Comparison of ENCODE assay signal across 9 cellular contexts in genomic region chr1:10793129-10793651, GRCh38. TPM values are rescaled to one million over a fixed set of nuclear protein-coding genes. Genes with fewer than 3 reads are reported as not detected.
DNase-seq lines count a peak whose midpoint lies in the region; ATAC-seq, FAIRE-seq and TF ChIP-seq lines count a peak whose summit lies in the region.
"Had no signal": no experiment of that assay in that cellular context is flagged by ENCODE, and none has a peak within 500 bp of the region (broad histone marks: within the 10 kb centered on the region; RNA-seq: fewer than 3 reads in every experiment).

No MANE protein-coding gene starts in this region.

- H3K27ac ChIP-seq in HepG2 (ENCODE audit: extremely low read length, insufficient read depth, low read length) (no peak overlapping the region), right lobe of liver (no peak overlapping the region), lower lobe of right lung (peak overlapping the region; percentile 74)

- TF ChIP-seq RAD21 in HepG2 (CRISPR knock-in tag; IDR thresholded peaks at IDR 0.05): no peak

- H3K4me1 ChIP-seq in HepG2 (ENCODE audit: insufficient read depth, low read length) (peaks cover 21% of the 10 kb centered on the region), right lobe of liver (peaks cover 0 to 18% (median 6%) of the 10 kb centered on the region in 4 donors), lower lobe of right lung (peaks cover 33% of the 10 kb centered on the region)

- H3K27ac Mint-ChIP-seq in activated T-helper 1 cell treated with anti-CD3 and anti-CD28 coated beads, Interleukin-12 subunit alpha, Interleukin-12 subunit beta, Interleukin-2, Interleukin-4 antibody, amounts not matched to agents 30 ng/mL and 10 ng/mL and 1 ng/mL, durations not matched to agents 14 hours and 24 hours and 36 hours: peak overlapping the region; percentile 57

- H3K4me1 Mint-ChIP-seq in activated T-helper 1 cell treated with anti-CD3 and anti-CD28 coated beads, Interleukin-12 subunit alpha, Interleukin-12 subunit beta, Interleukin-2, Interleukin-4 antibody, amounts not matched to agents 30 ng/mL and 10 ng/mL and 1 ng/mL, durations not matched to agents 14 hours and 24 hours and 36 hours (ENCODE audit: low read depth): peaks cover 5% of the 10 kb centered on the region

- ATAC-seq in HepG2 (no peak), right lobe of liver (no peak), lower lobe of right lung (no peak), GM18498 (IDR thresholded peaks at IDR 0.05; ENCODE audit: unreplicated experiment) (no peak), HG02970 (IDR thresholded peaks at IDR 0.05; ENCODE audit: low FRiP score, unreplicated experiment) (no peak)

- H3K4me2 ChIP-seq in HepG2 (ENCODE audit: low read depth, low read length): 0 out of 2 replicates have a peak overlapping the region, but pooled peaks have one; percentile 57

- no peak for TF ChIP-seq POLR2A in HepG2 (IDR thresholded peaks at IDR 0.05; ENCODE audit: insufficient read depth in 1 of 2, low read depth in 2 of 2, low read length in 2 of 2)
- TF ChIP-seq POLR2A in right lobe of liver (IDR thresholded peaks at IDR 0.05): no peak

- H3K36me3 ChIP-seq in HepG2 (replicated peaks in 1 of 2; ENCODE audit: control insufficient read depth in 1 of 2, insufficient read depth in 2 of 2, low read length in 2 of 2) (no peaks in the 10 kb centered on the region), right lobe of liver (no peaks in the 10 kb centered on the region), lower lobe of right lung (no peaks in the 10 kb centered on the region)

- H3K4me3 ChIP-seq in HepG2 (replicated peaks in 1 of 3; ENCODE audit: insufficient read depth in 1 of 3, low read depth in 2 of 3, low read length in 3 of 3): no peak overlapping the region
- H3K4me3 ChIP-seq in right lobe of liver: no peak overlapping the region
- peak overlapping the region; percentile 68 for H3K4me3 ChIP-seq in lower lobe of right lung
- H3K4me3 ChIP-seq: GM12878 had no signal

- H3K27me3 ChIP-seq in HepG2 (ENCODE audit: control insufficient read depth in 1 of 2, insufficient read depth in 2 of 2, low read length in 2 of 2): peaks cover 5 to 58% of the 10 kb centered on the region in 2 experiments; a peak in 4 of 5 replicates
- no peaks in the 10 kb centered on the region for H3K27me3 ChIP-seq in right lobe of liver
- peaks cover 46% of the 10 kb centered on the region for H3K27me3 ChIP-seq in lower lobe of right lung (ENCODE audit: low read depth)

- no peaks in the 10 kb centered on the region for H3K79me2 ChIP-seq in HepG2 (ENCODE audit: insufficient read depth, low read length)

- TF ChIP-seq CTCF in HepG2 (CRISPR knock-in tag; IDR thresholded peaks at IDR 0.05) (no peak), right lobe of liver (IDR thresholded peaks at IDR 0.05) (no peak), lower lobe of right lung (IDR thresholded peaks at IDR 0.05) (no peak)

- H2AFZ ChIP-seq in HepG2 (ENCODE audit: low read length): no peak overlapping the region

- H3K4me3 Mint-ChIP-seq in activated T-helper 1 cell treated with anti-CD3 and anti-CD28 coated beads, Interleukin-12 subunit alpha, Interleukin-12 subunit beta, Interleukin-2, Interleukin-4 antibody, amounts not matched to agents 30 ng/mL and 10 ng/mL and 1 ng/mL, durations not matched to agents 14 hours and 24 hours and 36 hours: peak overlapping the region; percentile 44

- in situ Hi-C loops in HepG2 (cut with HindIII; ENCODE audit: extremely low pct_ligation_motif_present, low pct_unique_long_range_greater_than_20kb): no loop called here

- no peaks in the 10 kb centered on the region for H3K9me3 ChIP-seq in HepG2 (ENCODE audit: low read length)
- H3K9me3 ChIP-seq in right lobe of liver: no peaks in the 10 kb centered on the region
- H3K9me3 ChIP-seq in lower lobe of right lung: no peaks in the 10 kb centered on the region

- intact Hi-C loops in HepG2 (cut with micrococcal nuclease; ENCODE audit: unreplicated experiment) (no loop called here), right lobe of liver (cut with DNase I) (loop anchor here in 1 of 2 donors (10.0 kb wide), 1 partner anchor 72 kb away; no protein-coding TSS in a partner anchor), lower lobe of right lung (cut with DNase I) (no loop called here), head of caudate nucleus (cut with DNase I) (no loop called here)
- intact Hi-C loops in activated T-helper 1 cell treated with anti-CD3 and anti-CD28 coated beads, Interleukin-12 subunit alpha, Interleukin-12 subunit beta, Interleukin-2, Interleukin-4 antibody, amounts not matched to agents 30 ng/mL and 10 ng/mL and 1 ng/mL, durations not matched to agents 14 hours and 24 hours and 36 hours (cut with micrococcal nuclease): loop anchor here (5.0 kb wide), 2 partner anchors 149 to 281 kb away; no protein-coding TSS in a partner anchor

- no TSS peak for BruUV-seq in HepG2 (replicated peaks; lab: Mats Ljungman, UMichigan)

- POLR2A ChIA-PET in HepG2 (lab: Yijun Ruan, JAX): no interaction called here

- H3K27me3 Mint-ChIP-seq in activated T-helper 1 cell treated with anti-CD3 and anti-CD28 coated beads, Interleukin-12 subunit alpha, Interleukin-12 subunit beta, Interleukin-2, Interleukin-4 antibody, amounts not matched to agents 30 ng/mL and 10 ng/mL and 1 ng/mL, durations not matched to agents 14 hours and 24 hours and 36 hours (ENCODE audit: insufficient read depth): peaks cover 37% of the 10 kb centered on the region

- TF ChIP-seq EP300 in HepG2 (IDR thresholded peaks at IDR 0.05; ENCODE audit: low read depth in 2 of 2, low read length in 2 of 2): no peak
- no peak for TF ChIP-seq EP300 in HepG2 (CRISPR knock-in tag; IDR thresholded peaks at IDR 0.05; ENCODE audit: borderline replicate concordance)

- no peak for FAIRE-seq in HepG2 (lab: Jason Lieb, UNC)
- FAIRE-seq: GM12878 had no signal

- no peaks in the 10 kb centered on the region for H3K36me3 Mint-ChIP-seq in activated T-helper 1 cell treated with anti-CD3 and anti-CD28 coated beads, Interleukin-12 subunit alpha, Interleukin-12 subunit beta, Interleukin-2, Interleukin-4 antibody, amounts not matched to agents 30 ng/mL and 10 ng/mL and 1 ng/mL, durations not matched to agents 14 hours and 24 hours and 36 hours (ENCODE audit: low read depth)

- CTCF ChIA-PET in HepG2 (lab: Yijun Ruan, JAX; ENCODE audit: low intra/inter-chr PET ratio, low total read pairs): no interaction called here

- 3% methylated on average over 9 of the region's 9 CpGs for WGBS in HepG2 (ENCODE audit: low lambda C conversion rate)
- WGBS in right lobe of liver (ENCODE audit: insufficient coverage, low coverage, low lambda C conversion rate, missing lambda C conversion rate): 3% methylated on average over 9 of the region's 9 CpGs

- DNase-seq in HepG2 (ENCODE audit: low spot score): no peak
- no peak for DNase-seq in right lobe of liver
- no peak for DNase-seq in activated T-helper 1 cell treated with anti-CD3 and anti-CD28 coated beads, Interleukin-12 subunit alpha, Interleukin-12 subunit beta, Interleukin-2, Interleukin-4 antibody, amounts not matched to agents 30 ng/mL and 10 ng/mL and 1 ng/mL, durations not matched to agents 14 hours and 24 hours and 36 hours (ENCODE audit: low spot score)
- DNase-seq in lower lobe of right lung: no peak
- DNase-seq in central memory CD4-positive, alpha-beta T cell: no peak
- no peak for DNase-seq in head of caudate nucleus

- H3K9me3 Mint-ChIP-seq in activated T-helper 1 cell treated with anti-CD3 and anti-CD28 coated beads, Interleukin-12 subunit alpha, Interleukin-12 subunit beta, Interleukin-2, Interleukin-4 antibody, amounts not matched to agents 30 ng/mL and 10 ng/mL and 1 ng/mL, durations not matched to agents 14 hours and 24 hours and 36 hours: no peaks in the 10 kb centered on the region

- H3K9ac ChIP-seq in HepG2 (ENCODE audit: insufficient read depth, low read depth, low read length): no peak overlapping the region

- no peaks in the 10 kb centered on the region for H4K20me1 ChIP-seq in HepG2 (ENCODE audit: insufficient read depth, low read length)

TF ChIP-seq in HepG2, 621 proteins besides CTCF, POLR2A, EP300 and RAD21 (continues in another document):
- TF ChIP-seq CBX2 (IDR thresholded peaks at IDR 0.05; ENCODE audit: low read depth, low read length) (0 out of 2 replicates have a peak, but pooled peaks have one; percentile 71), CBX2 (CRISPR knock-in tag; IDR thresholded peaks at IDR 0.05; ENCODE audit: low read depth) (no peak), ZNF883 (CRISPR knock-in tag; IDR thresholded peaks at IDR 0.05; ENCODE audit: not compliant biosample characterization) (no peak), NR2C2 (CRISPR knock-in tag; IDR thresholded peaks at IDR 0.05; ENCODE audit: borderline replicate concordance) (no peak), DPF2 (CRISPR knock-in tag; IDR thresholded peaks at IDR 0.05; ENCODE audit: borderline replicate concordance, low read depth) (no peak)

RNA-seq across cellular contexts. Expression of gene CASZ1, which starts 3.3 kb away (rescaled TPM):
- total RNA-seq in HepG2 (2016; rRNA removed; fragmentation: Illumina TruSeq; extraction: Trizol) (2.3 and 3.7 TPM in 2 replicates), right lobe of liver (10 to 100 TPM in 1 of 6 experiments, 1 to 10 TPM in 5; 3.1 to 10.1 (median 5.3) TPM), lower lobe of right lung (47.5 TPM)
- 1.5 and 1.9 TPM in 2 replicates for total RNA-seq in HepG2 (2016; cell fraction: cytosol; rRNA removed; fragmentation: Illumina TruSeq; extraction: Trizol; ENCODE audit: low read depth)
- 2.8 and 3.2 TPM in 2 replicates for total RNA-seq in HepG2 (2016; cell fraction: insoluble cytoplasmic fraction; rRNA removed; fragmentation: Illumina TruSeq; extraction: Trizol)
- total RNA-seq in HepG2 (2016; cell fraction: membrane; rRNA removed; fragmentation: Illumina TruSeq; extraction: Trizol): 3.6 and 4.4 TPM in 2 replicates
- 3.2 TPM in 2 replicates for total RNA-seq in HepG2 (2016; cell fraction: nucleus; rRNA removed; fragmentation: Illumina TruSeq; extraction: Trizol)
- 1.9 and 2.2 TPM in 2 replicates for polyA plus RNA-seq in HepG2 (2011; rRNA removed)
- 2.0 and 2.2 TPM in 2 replicates for polyA plus RNA-seq in HepG2 (2011; cell fraction: cytosol; rRNA removed)
- polyA plus RNA-seq in HepG2 (2011; cell fraction: nucleus; rRNA removed): 5.8 and 8.1 TPM in 2 replicates
- 1.0 and 1.4 TPM in 2 replicates for polyA plus RNA-seq in HepG2 (2012)
- polyA plus RNA-seq in HepG2 (2016; cell fraction: cytosol; fragmentation: Illumina TruSeq; extraction: Trizol; ENCODE audit: low read depth): 1.6 and 2.1 TPM in 2 replicates
- 3.0 and 3.9 TPM in 2 replicates for polyA plus RNA-seq in HepG2 (2016; cell fraction: insoluble cytoplasmic fraction; fragmentation: Illumina TruSeq; extraction: Trizol; ENCODE audit: low read depth)
- polyA plus RNA-seq in HepG2 (2016; cell fraction: membrane; fragmentation: Illumina TruSeq; extraction: Trizol; ENCODE audit: low read depth): 3.7 and 5.0 TPM in 2 replicates
- 4.0 and 4.7 TPM in 2 replicates for polyA plus RNA-seq in HepG2 (2016; cell fraction: nucleus; fragmentation: Illumina TruSeq; extraction: Trizol; ENCODE audit: insufficient read depth, low read depth)
- polyA minus RNA-seq in HepG2 (2011; rRNA and poly(A)+ RNA removed; ENCODE audit: low replicate concordance): 2.5 and 2.9 TPM in 2 replicates
- polyA minus RNA-seq in HepG2 (2011; cell fraction: cytosol; rRNA and poly(A)+ RNA removed): 1.7 and 2.1 TPM in 2 replicates
- polyA minus RNA-seq in HepG2 (2011; cell fraction: nucleus; rRNA and poly(A)+ RNA removed): 2.7 and 3.0 TPM in 2 replicates
- total RNA-seq in activated T-helper 1 cell treated with anti-CD3 and anti-CD28 coated beads, Interleukin-12 subunit alpha, Interleukin-12 subunit beta, Interleukin-2, Interleukin-4 antibody, amounts not matched to agents 30 ng/mL and 10 ng/mL and 1 ng/mL, durations not matched to agents 14 hours and 24 hours and 36 hours: 8.0 and 11.7 TPM in 2 replicates
